ENCODE assay signal across 24 cellular contexts in genomic region chr4:187179086-187180070, GRCh38.
DNase-seq lines count a peak whose midpoint lies in the region; ATAC-seq and TF ChIP-seq lines count a peak whose summit lies in the region.
"Had no signal": no experiment of that assay in that cellular context is flagged by ENCODE, and none has a peak within 500 bp of the region (broad histone marks: within the 10 kb centered on the region; RNA-seq: fewer than 3 reads in every experiment).

No MANE protein-coding gene starts in this region.

- H3K9me3 Mint-ChIP-seq in nephron progenitor cell (peaks cover 2% of the 10 kb centered on the region), immature natural killer cell (peaks cover 2 to 37% (median 14%) of the 10 kb centered on the region in 6 donors)
- H3K9me3 Mint-ChIP-seq: activated naive CD8-positive, alpha-beta T cell treated with anti-CD3 and anti-CD28 coated beads, Interleukin-2, amount 10 ng/mL, durations not matched to agents 7 days and 5 days; neural crest cell had no signal

- H3K4me3 Mint-ChIP-seq in nephron progenitor cell (peak overlapping the region; percentile 49), immature natural killer cell (no peak overlapping the region)
- H3K4me3 Mint-ChIP-seq: activated B cell treated with CpG ODN at 0.5 μM for 24 hours; activated naive CD8-positive, alpha-beta T cell treated with anti-CD3 and anti-CD28 coated beads, Interleukin-2, amount 10 ng/mL, durations not matched to agents 7 days and 5 days; neural crest cell; stimulated activated effector memory CD8-positive, alpha-beta T cell treated with anti-CD3 and anti-CD28 coated beads, Interleukin-12 subunit alpha, Interleukin-12 subunit beta, amount 100 ng/mL, for 72 hours had no signal

- H3K27me3 Mint-ChIP-seq in nephron progenitor cell (ENCODE audit: low read depth, poor library complexity) (no peaks in the 10 kb centered on the region), immature natural killer cell (ENCODE audit: low read depth in 3 of 3) (peaks cover 0 to 4% (median 2%) of the 10 kb centered on the region in 3 donors)
- H3K27me3 Mint-ChIP-seq: activated B cell treated with CpG ODN at 0.5 μM for 24 hours; activated naive CD8-positive, alpha-beta T cell treated with anti-CD3 and anti-CD28 coated beads, Interleukin-2, amount 10 ng/mL, durations not matched to agents 7 days and 5 days had no signal

- H3K27ac Mint-ChIP-seq in nephron progenitor cell (peak overlapping the region; percentile 71), immature natural killer cell (no peak overlapping the region)
- H3K27ac Mint-ChIP-seq: activated B cell treated with CpG ODN at 0.5 μM for 24 hours; activated naive CD8-positive, alpha-beta T cell treated with anti-CD3 and anti-CD28 coated beads, Interleukin-2, amount 10 ng/mL, durations not matched to agents 7 days and 5 days; stimulated activated effector memory CD8-positive, alpha-beta T cell treated with anti-CD3 and anti-CD28 coated beads, Interleukin-12 subunit alpha, Interleukin-12 subunit beta, amount 100 ng/mL, for 72 hours had no signal

- peak; percentile 4 for DNase-seq in NCI-H2107 treated with DMSO at 0.1 percent for 48 hours (lab: John Stamatoyannopoulos, UW; ENCODE audit: unreplicated experiment)
- DNase-seq in NCI-H2107 (lab: John Stamatoyannopoulos, UW): no peak
- peak; percentile 67 for DNase-seq in NCI-H69 (lab: John Stamatoyannopoulos, UW)
- DNase-seq in fibroblast of mammary gland (ENCODE audit: low read depth): peak; percentile 6
- no peak for DNase-seq in nephron progenitor cell
- DNase-seq in immature natural killer cell: no peak
- DNase-seq: activated B cell treated with CpG ODN at 0.5 μM for 24 hours; activated CD4-positive, alpha-beta T cell treated with anti-CD3 and anti-CD28 coated beads, Interleukin-2, amount 50 U/mL, for 48 hours; activated CD8-positive, alpha-beta memory T cell treated with anti-CD3 and anti-CD28 coated beads, Interleukin-2, amount 50 U/mL, for 48 hours; activated naive CD8-positive, alpha-beta T cell treated with anti-CD3 and anti-CD28 coated beads, Interleukin-2, amount 10 ng/mL, durations not matched to agents 7 days and 5 days; Caco-2; left colon; NCI-H146; NCI-H446; stimulated activated CD4-positive, alpha-beta T cell treated with anti-CD3 and anti-CD28 coated beads, Interleukin-1b, Interleukin-23, amount 100 ng/mL, for 48 hours; T1000 had no signal

- no peak for ATAC-seq in GM18520 (IDR thresholded peaks at IDR 0.05; ENCODE audit: unreplicated experiment)
- ATAC-seq in HG03378 (IDR thresholded peaks at IDR 0.05; ENCODE audit: unreplicated experiment): no peak
- ATAC-seq: stimulated activated effector memory CD8-positive, alpha-beta T cell treated with anti-CD3 and anti-CD28 coated beads, Interleukin-12 subunit alpha, Interleukin-12 subunit beta, amount 100 ng/mL, for 72 hours had no signal

- no peak for TF ChIP-seq CTCF in fibroblast of mammary gland (conservative IDR thresholded peaks at IDR 0.05; ENCODE audit: control insufficient read depth, insufficient read depth, low read depth, low read length)
- TF ChIP-seq CTCF in nephron progenitor cell (IDR thresholded peaks at IDR 0.05): no peak

- no peak overlapping the region for H3K4me3 ChIP-seq in fibroblast of mammary gland (ENCODE audit: control insufficient read depth, low read depth, low read length)
- H3K4me3 ChIP-seq: coronary artery, esophagus muscularis mucosa, skin epidermis, vagina had no signal

- H3K36me3 Mint-ChIP-seq in nephron progenitor cell (ENCODE audit: low read depth): no peaks in the 10 kb centered on the region
- no peaks in the 10 kb centered on the region for H3K36me3 Mint-ChIP-seq in immature natural killer cell
- H3K36me3 Mint-ChIP-seq: activated naive CD8-positive, alpha-beta T cell treated with anti-CD3 and anti-CD28 coated beads, Interleukin-2, amount 10 ng/mL, durations not matched to agents 7 days and 5 days; stimulated activated effector memory CD8-positive, alpha-beta T cell treated with anti-CD3 and anti-CD28 coated beads, Interleukin-12 subunit alpha, Interleukin-12 subunit beta, amount 100 ng/mL, for 72 hours had no signal

- H3K4me1 Mint-ChIP-seq in nephron progenitor cell (peaks cover 69% of the 10 kb centered on the region), immature natural killer cell (no peaks in the 10 kb centered on the region)
- H3K4me1 Mint-ChIP-seq: activated B cell treated with CpG ODN at 0.5 μM for 24 hours; activated naive CD8-positive, alpha-beta T cell treated with anti-CD3 and anti-CD28 coated beads, Interleukin-2, amount 10 ng/mL, durations not matched to agents 7 days and 5 days; stimulated activated effector memory CD8-positive, alpha-beta T cell treated with anti-CD3 and anti-CD28 coated beads, Interleukin-12 subunit alpha, Interleukin-12 subunit beta, amount 100 ng/mL, for 72 hours had no signal

Comparison
In these comparisons a context has a peak if more than half of its experiments do, and no peak if none do; other contexts are left out.
1. DNase-seq: peak in NCI-H2107 treated with DMSO at 0.1 percent for 48 hours (single experiment), NCI-H69 (single experiment) and fibroblast of mammary gland (single experiment); none in NCI-H2107 (single experiment), nephron progenitor cell (single experiment) and immature natural killer cell (0 of 3).